ENCODE assay signal across 8 cellular contexts in genomic region chr1:98660941-98661543, GRCh38. TPM values are rescaled to one million over a fixed set of nuclear protein-coding genes. Genes with fewer than 3 reads are reported as not detected.
DNase-seq lines count a peak whose midpoint lies in the region; ATAC-seq lines count a peak whose summit lies in the region.

No MANE protein-coding gene starts in this region.

- peak overlapping the region; percentile 52; the same call in 1 of the 2 replicates for H3K4me3 ChIP-seq in GM08714 (ENCODE audit: low read length)
- H3K4me3 ChIP-seq in NT2/D1 (ENCODE audit: insufficient read length, low read depth), result peak overlapping the region; percentile 76
- H3K4me3 ChIP-seq in naive thymus-derived CD4-positive, alpha-beta T cell (ENCODE audit: low read length), result no peak overlapping the region

- peaks cover 0 to 6% (median 0%) of the 10 kb centered on the region in 11 donors for H3K9me3 Mint-ChIP-seq in naive thymus-derived CD4-positive, alpha-beta T cell

- no peaks in the 10 kb centered on the region for H3K36me3 ChIP-seq in NT2/D1 (ENCODE audit: insufficient read depth, insufficient read length, low read length)
- H3K36me3 ChIP-seq in naive thymus-derived CD4-positive, alpha-beta T cell (ENCODE audit: control insufficient read depth in 2 of 3, insufficient read depth in 3 of 3, low read length in 3 of 3), result no peaks in the 10 kb centered on the region

- H3K27me3 Mint-ChIP-seq in naive thymus-derived CD4-positive, alpha-beta T cell, result peaks cover 27 to 60% (median 52%) of the 10 kb centered on the region in 5 donors

- intact Hi-C loops in naive thymus-derived CD4-positive, alpha-beta T cell (cut with micrococcal nuclease), result no loop called here

- CTCF ChIA-PET in naive thymus-derived CD4-positive, alpha-beta T cell (lab: Charles Lee), result no interaction called here

- H3K4me1 ChIP-seq in NT2/D1 (ENCODE audit: insufficient read depth, insufficient read length), result no peaks in the 10 kb centered on the region
- peaks cover 0 to 9% of the 10 kb centered on the region in 2 donors for H3K4me1 ChIP-seq in naive thymus-derived CD4-positive, alpha-beta T cell (ENCODE audit: control insufficient read depth in 2 of 2, insufficient read depth in 2 of 2, low read length in 2 of 2)

- peak overlapping the region; percentile 63 for H3K27ac ChIP-seq in epithelial cell of prostate
- H3K27ac ChIP-seq in naive thymus-derived CD4-positive, alpha-beta T cell (ENCODE audit: low read depth, low read length), result no peak overlapping the region

- peak; percentile 43 for ATAC-seq in naive thymus-derived CD4-positive, alpha-beta T cell

- POLR2A ChIA-PET in naive thymus-derived CD4-positive, alpha-beta T cell (lab: Charles Lee), result no interaction called here

- peaks cover 13% of the 10 kb centered on the region for H3K27me3 ChIP-seq in NT2/D1 (ENCODE audit: insufficient read depth, insufficient read length)
- H3K27me3 ChIP-seq in naive thymus-derived CD4-positive, alpha-beta T cell (ENCODE audit: control insufficient read depth in 2 of 2, insufficient read depth in 2 of 2, low read length in 2 of 2), result peaks cover 0 to 10% of the 10 kb centered on the region in 2 donors

- no peaks in the 10 kb centered on the region for H3K9me3 ChIP-seq in NT2/D1 (ENCODE audit: insufficient read depth, low read length)
- H3K9me3 ChIP-seq in naive thymus-derived CD4-positive, alpha-beta T cell (ENCODE audit: control insufficient read depth in 2 of 3, low read length in 3 of 3), result no peaks in the 10 kb centered on the region

- H3K4me3 Mint-ChIP-seq in naive thymus-derived CD4-positive, alpha-beta T cell, result peak overlapping the region; percentile 52 to 86 (median 70)

- peaks cover 9 to 25% (median 18%) of the 10 kb centered on the region in 7 donors for H3K4me1 Mint-ChIP-seq in naive thymus-derived CD4-positive, alpha-beta T cell

- H3K9ac ChIP-seq in NT2/D1 (ENCODE audit: insufficient read length, low read depth), result peak overlapping the region; percentile 92

- peaks cover 0 to 3% (median 0%) of the 10 kb centered on the region in 5 donors for H3K36me3 Mint-ChIP-seq in naive thymus-derived CD4-positive, alpha-beta T cell

- DNase-seq in NT2/D1 (ENCODE audit: low read depth, low spot score) (no peak), epithelial cell of prostate (ENCODE audit: low read depth, low spot score) (no peak), NCI-H2107 (lab: John Stamatoyannopoulos, UW) (no peak), COR-L47 (lab: John Stamatoyannopoulos, UW) (no peak)
- DNase-seq in naive thymus-derived CD4-positive, alpha-beta T cell, result no peak
- DNase-seq in NK-92 treated with Interleukin-12 subunit alpha and Interleukin-12 subunit beta, amount 100 ng/mL, for 24 hours (lab: John Stamatoyannopoulos, UW), result no peak
- no peak for DNase-seq in activated CD4-positive, alpha-beta T cell treated with anti-CD3 and anti-CD28 coated beads for 4 hours

- H3K27ac Mint-ChIP-seq in naive thymus-derived CD4-positive, alpha-beta T cell, result no peak overlapping the region

RNA-seq across cellular contexts. Expression of gene SNX7, which starts 0.5 kb away (rescaled TPM):
- total RNA-seq in naive thymus-derived CD4-positive, alpha-beta T cell, result 1 to 10 TPM in 1 of 5 experiments, under 1 TPM in 2, not detected in 2; 0.19 to 1.3 (median 0.24) TPM
- polyA plus RNA-seq in naive thymus-derived CD4-positive, alpha-beta T cell, result not detected
